ENCODE assay signal across 9 cellular contexts in the genomic region with DNA sequence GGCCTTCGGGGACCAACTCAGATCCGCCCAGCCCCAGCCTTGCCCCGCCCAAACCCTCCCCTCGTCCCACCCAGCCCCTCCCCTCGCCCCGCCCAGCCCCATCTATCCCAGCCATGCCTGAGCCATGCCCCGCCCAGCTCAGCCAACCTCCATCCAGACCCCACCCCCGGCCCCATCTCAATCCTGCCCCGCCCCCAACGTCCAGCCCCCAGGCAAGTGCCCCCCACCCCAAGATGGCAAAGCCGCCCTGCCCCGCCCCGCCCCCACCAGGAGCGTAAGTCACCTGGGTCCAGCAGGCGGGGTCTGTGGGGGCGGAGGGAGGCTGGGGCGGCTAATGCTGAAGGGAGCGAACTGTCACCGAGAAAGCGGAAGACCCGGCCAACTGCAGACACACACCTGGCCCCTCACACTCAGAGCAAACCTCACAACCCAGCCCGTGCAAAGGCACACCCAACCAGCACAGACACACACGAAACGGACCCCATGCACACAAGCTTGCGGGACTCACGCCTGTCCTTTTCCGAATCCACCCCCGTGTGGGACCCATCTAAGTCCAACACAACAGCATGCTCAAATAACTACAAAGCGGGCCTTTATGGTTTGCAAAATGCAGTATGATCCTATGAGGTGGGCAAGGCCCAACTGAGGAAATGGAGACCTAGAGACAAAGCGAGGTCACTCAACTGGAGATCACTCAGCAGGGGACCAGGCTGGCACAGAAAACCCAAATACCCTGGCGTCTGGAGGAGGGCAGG. TPM values are rescaled to one million over a fixed set of nuclear protein-coding genes. Genes with fewer than 3 reads are reported as not detected.
DNase-seq lines count a peak whose midpoint lies in the region; ATAC-seq and TF ChIP-seq lines count a peak whose summit lies in the region.
"Had no signal": no experiment of that assay in that cellular context is flagged by ENCODE, and none has a peak within 500 bp of the region (broad histone marks: within the 10 kb centered on the region; RNA-seq: fewer than 3 reads in every experiment).

No MANE protein-coding gene starts in this region.

- H3K27me3 ChIP-seq in SJCRH30: no peaks in the 10 kb centered on the region
- no peaks in the 10 kb centered on the region for H3K27me3 ChIP-seq in iPS-15b (ENCODE audit: control insufficient read depth, insufficient read depth, low read length)

- TF ChIP-seq CTCF in GM12875 (IDR thresholded peaks at IDR 0.05; ENCODE audit: borderline replicate concordance, insufficient read depth, low read depth, low read length): no peak

- H3K4me3 ChIP-seq in GM12875 (ENCODE audit: low read depth, low read length): peak overlapping the region; percentile 75
- H3K4me3 ChIP-seq in SJCRH30: peak overlapping the region; percentile 59
- H3K4me3 ChIP-seq in iPS-15b (ENCODE audit: low read depth, low read length): peak overlapping the region; percentile 59

- H3K4me1 ChIP-seq in SJCRH30 (peaks cover 5% of the 10 kb centered on the region; the same call in 1 of the 2 replicates), iPS-15b (ENCODE audit: control insufficient read depth, insufficient read depth, low read length) (peaks cover 4% of the 10 kb centered on the region)

- no peaks in the 10 kb centered on the region for H3K36me3 ChIP-seq in SJCRH30
- H3K36me3 ChIP-seq in iPS-15b (ENCODE audit: control insufficient read depth, insufficient read depth, low read length): no peaks in the 10 kb centered on the region

- H3K9me3 ChIP-seq in SJCRH30 (replicated peaks) (no peaks in the 10 kb centered on the region), iPS-15b (ENCODE audit: control insufficient read depth, insufficient read depth, low read length) (no peaks in the 10 kb centered on the region)

- ATAC-seq in HG02981 (IDR thresholded peaks at IDR 0.05; ENCODE audit: unreplicated experiment) (peak; percentile 28), HG03439 (IDR thresholded peaks at IDR 0.05; ENCODE audit: unreplicated experiment) (no peak)

- H3K27ac ChIP-seq in SJCRH30 (no peak overlapping the region), angular gyrus (ENCODE audit: low read depth, low read length) (peak overlapping the region; percentile 75)

- H3K9ac ChIP-seq in iPS-15b (ENCODE audit: low read depth, low read length): no peak overlapping the region

- DNase-seq in SJCRH30 (peak in 1 of 2 experiments; percentile 49), NCI-H128 (lab: John Stamatoyannopoulos, UW; ENCODE audit: unreplicated experiment) (no peak)
- peak; percentile 57 to 64 for DNase-seq in stimulated activated CD4-positive, alpha-beta T cell treated with anti-CD3 and anti-CD28 coated beads, Interleukin-2, amount 100 ng/mL, for 24 hours

RNA-seq across cellular contexts. Expression of a gene that starts 11.5 kb away (rescaled TPM):
- total RNA-seq in SJCRH30 (2014; rRNA removed; shearing (Covaris generic)): 110 and 132 TPM in 2 replicates

RNA-seq across cellular contexts. Expression of a gene that starts 13.9 kb away (rescaled TPM):
- total RNA-seq in SJCRH30 (2014; rRNA removed; shearing (Covaris generic)): 0.81 and 1.1 TPM in 2 replicates

RNA-seq across cellular contexts. Expression of a gene that starts 46.5 kb away (rescaled TPM):
- 238 and 287 TPM in 2 replicates for total RNA-seq in SJCRH30 (2014; rRNA removed; shearing (Covaris generic))

RNA-seq across cellular contexts. Expression of a gene that starts 53.8 kb away (rescaled TPM):
- 115 and 123 TPM in 2 replicates for total RNA-seq in SJCRH30 (2014; rRNA removed; shearing (Covaris generic))
- total RNA-seq: T-helper 2 cell treated with Interferon-gamma antibody and Interleukin-4, amounts not matched to agents 100 ng/mL and 5 ng/mL, for 36 hours had no signal
